ENCODE assay signal across 15 cellular contexts in the genomic region with DNA sequence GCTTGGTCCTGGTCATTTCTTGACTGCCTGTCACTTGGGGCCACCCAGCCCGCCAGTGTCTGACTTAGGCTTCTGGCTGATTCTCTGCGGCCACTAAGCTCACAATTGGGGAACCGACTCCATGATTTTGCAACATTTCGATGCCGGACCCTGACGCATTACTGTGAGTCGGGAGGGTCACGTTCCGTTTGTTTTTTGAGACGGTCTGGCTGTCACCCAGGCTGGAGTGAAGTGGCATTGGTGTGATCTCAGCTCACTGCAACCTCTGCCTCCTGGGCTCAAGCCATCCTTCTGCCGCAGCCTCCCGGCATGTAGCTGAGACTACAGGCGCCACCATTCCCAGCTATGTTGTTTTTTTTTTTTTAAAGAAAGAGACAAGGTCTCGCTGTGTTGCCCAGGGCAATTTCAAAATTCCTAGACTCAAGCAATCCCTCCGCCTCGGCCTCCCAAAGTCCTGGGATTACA. TPM values are rescaled to one million over a fixed set of nuclear protein-coding genes. Genes with fewer than 3 reads are reported as not detected.
DNase-seq lines count a peak whose midpoint lies in the region; ATAC-seq and TF ChIP-seq lines count a peak whose summit lies in the region.
"Had no signal": no experiment of that assay in that cellular context is flagged by ENCODE, and none has a peak within 500 bp of the region (broad histone marks: within the 10 kb centered on the region; RNA-seq: fewer than 3 reads in every experiment).

No MANE protein-coding gene starts in this region.

- TF ChIP-seq POLR2A in esophagus muscularis mucosa (IDR thresholded peaks at IDR 0.05; ENCODE audit: low read depth) = no peak

- DNase-seq in Right ventricle myocardium superior (peak; percentile 62), cardiac septum (ENCODE audit: low spot score) (no peak), esophagus muscularis mucosa (ENCODE audit: extremely low spot score) (no peak), A673 (ENCODE audit: low spot score) (no peak), kidney glomerular epithelial cell (lab: John Stamatoyannopoulos, UW) (no peak), NCI-H2107 treated with DMSO at 0.1 percent for 48 hours (lab: John Stamatoyannopoulos, UW; ENCODE audit: unreplicated experiment) (no peak)
- no peak for DNase-seq in naive thymus-derived CD4-positive, alpha-beta T cell
- DNase-seq: activated B cell treated with CpG ODN at 0.5 μM for 24 hours; activated naive CD4-positive, alpha-beta T cell treated with anti-CD3 and anti-CD28 coated beads, Interleukin-2, amount 50 U/mL, for 16 hours; effector CD4-positive, alpha-beta T cell; GDM1; KG1 had no signal

- no peak for TF ChIP-seq EP300 in esophagus muscularis mucosa (IDR thresholded peaks at IDR 0.05)

- H3K27me3 Mint-ChIP-seq in naive thymus-derived CD4-positive, alpha-beta T cell = no peaks in the 10 kb centered on the region
- H3K27me3 Mint-ChIP-seq: activated B cell treated with CpG ODN at 0.5 μM for 24 hours had no signal

- 69% methylated on average over 16 of the region's 16 CpGs for WGBS in esophagus muscularis mucosa

- H3K36me3 ChIP-seq in esophagus muscularis mucosa (no peaks in the 10 kb centered on the region), A673 (ENCODE audit: insufficient read depth, low read length, poor library complexity, severe bottlenecking) (no peaks in the 10 kb centered on the region)
- H3K36me3 ChIP-seq in naive thymus-derived CD4-positive, alpha-beta T cell (ENCODE audit: control insufficient read depth in 2 of 3, insufficient read depth in 3 of 3, low read length in 3 of 3) = no peaks in the 10 kb centered on the region

- peaks cover 14 to 47% (median 31%) of the 10 kb centered on the region in 7 donors for H3K4me1 Mint-ChIP-seq in naive thymus-derived CD4-positive, alpha-beta T cell

- H3K27me3 ChIP-seq in esophagus muscularis mucosa (no peaks in the 10 kb centered on the region), A673 (replicated peaks; ENCODE audit: insufficient read depth, low read depth, low read length, poor library complexity) (no peaks in the 10 kb centered on the region)
- H3K27me3 ChIP-seq in naive thymus-derived CD4-positive, alpha-beta T cell (ENCODE audit: control insufficient read depth in 2 of 2, insufficient read depth in 2 of 2, low read length in 2 of 2) = no peaks in the 10 kb centered on the region

- CTCF ChIA-PET in naive thymus-derived CD4-positive, alpha-beta T cell (lab: Charles Lee) = interaction anchor here (0.6 to 1.2 kb wide), 3 partner anchors 37 to 193 kb away, joined by 3 to 4 read pairs (median 3); no protein-coding TSS in a partner anchor
- CTCF ChIA-PET in A673 (lab: Charles Lee) = no interaction called here

- intact Hi-C loops in Right ventricle myocardium superior (cut with DNase I) = no loop called here
- intact Hi-C loops in cardiac septum (cut with DNase I) = no loop called here
- intact Hi-C loops in esophagus muscularis mucosa (cut with DNase I) = no loop called here
- intact Hi-C loops in naive thymus-derived CD4-positive, alpha-beta T cell (cut with micrococcal nuclease) = no loop called here
- intact Hi-C loops in A673 (cut with micrococcal nuclease; ENCODE audit: unreplicated experiment) = no loop called here

- H3K9me3 ChIP-seq in esophagus muscularis mucosa = no peaks in the 10 kb centered on the region
- no peaks in the 10 kb centered on the region for H3K9me3 ChIP-seq in naive thymus-derived CD4-positive, alpha-beta T cell (ENCODE audit: control insufficient read depth in 2 of 3, low read length in 3 of 3)
- no peaks in the 10 kb centered on the region for H3K9me3 ChIP-seq in A673 (ENCODE audit: low read depth, low read length, poor library complexity, severe bottlenecking)

- no peak for ATAC-seq in Right ventricle myocardium superior (ENCODE audit: poor library complexity)
- ATAC-seq in naive thymus-derived CD4-positive, alpha-beta T cell = peak; percentile 4
- ATAC-seq in GM18517 (IDR thresholded peaks at IDR 0.05; ENCODE audit: unreplicated experiment) = no peak
- ATAC-seq: Panc1 had no signal

- no peak overlapping the region for H3K4me3 Mint-ChIP-seq in naive thymus-derived CD4-positive, alpha-beta T cell
- H3K4me3 Mint-ChIP-seq: activated B cell treated with CpG ODN at 0.5 μM for 24 hours had no signal

- H3K27ac ChIP-seq in esophagus muscularis mucosa (replicated peaks in 1 of 4) (peak overlapping the region in 3 of 4 donors; percentile 31 to 48 (median 47)), A673 (ENCODE audit: low read depth, low read length, poor library complexity, severe bottlenecking) (no peak overlapping the region)
- no peak overlapping the region for H3K27ac ChIP-seq in naive thymus-derived CD4-positive, alpha-beta T cell (ENCODE audit: low read depth, low read length)
- H3K27ac ChIP-seq: parathyroid adenoma had no signal

- BruUV-seq in A673 (replicated peaks; lab: Mats Ljungman, UMichigan) = no TSS peak

- peak overlapping the region in 2 of 9 donors; percentile 25 to 32 for H3K27ac Mint-ChIP-seq in naive thymus-derived CD4-positive, alpha-beta T cell

- H3K9me3 Mint-ChIP-seq in naive thymus-derived CD4-positive, alpha-beta T cell = peaks cover 0 to 2% (median 0%) of the 10 kb centered on the region in 11 donors
- H3K9me3 Mint-ChIP-seq: activated B cell treated with CpG ODN at 0.5 μM for 24 hours had no signal

- POLR2A ChIA-PET in naive thymus-derived CD4-positive, alpha-beta T cell (lab: Charles Lee) = interaction anchor here (0.6 to 1.2 kb wide), 2 partner anchors 36 to 48 kb away, joined by 3 read pairs; no protein-coding TSS in a partner anchor
- POLR2A ChIA-PET in A673 (lab: Charles Lee; ENCODE audit: low non-redundant PET) = no interaction called here

- no peak overlapping the region for H3K4me3 ChIP-seq in esophagus muscularis mucosa
- no peak overlapping the region for H3K4me3 ChIP-seq in naive thymus-derived CD4-positive, alpha-beta T cell (ENCODE audit: low read length)
- no peak overlapping the region for H3K4me3 ChIP-seq in A673 (ENCODE audit: low read depth, low read length, poor library complexity, severe bottlenecking)

- H3K4me1 ChIP-seq in esophagus muscularis mucosa (peaks cover 13 to 43% (median 29%) of the 10 kb centered on the region in 4 donors), A673 (ENCODE audit: insufficient read depth, low read length, poor library complexity, severe bottlenecking) (peaks cover 26% of the 10 kb centered on the region)
- peaks cover 10 to 20% of the 10 kb centered on the region in 2 donors for H3K4me1 ChIP-seq in naive thymus-derived CD4-positive, alpha-beta T cell (ENCODE audit: control insufficient read depth in 2 of 2, insufficient read depth in 2 of 2, low read length in 2 of 2)
- H3K4me1 ChIP-seq: parathyroid adenoma had no signal

- no peaks in the 10 kb centered on the region for H3K36me3 Mint-ChIP-seq in naive thymus-derived CD4-positive, alpha-beta T cell

- TF ChIP-seq CTCF in esophagus muscularis mucosa (IDR thresholded peaks at IDR 0.05) = no peak
- no peak for TF ChIP-seq CTCF in A673 (conservative IDR thresholded peaks at IDR 0.05; ENCODE audit: low read depth, low read length)

RNA-seq across cellular contexts. Expression of gene ADAT3, which starts 3.2 kb away (rescaled TPM):
- total RNA-seq in Right ventricle myocardium superior (2.1 TPM), cardiac septum (2.1 TPM), esophagus muscularis mucosa (1 to 10 TPM; 3.8 to 5.6 (median 4.4) TPM), A673 (2021) (14.1 and 18.0 TPM in 2 replicates)
- total RNA-seq in naive thymus-derived CD4-positive, alpha-beta T cell = 10 to 100 TPM in 2 of 5 experiments, 1 to 10 TPM in 3; 3.5 to 13.5 (median 6.1) TPM
- polyA plus RNA-seq in naive thymus-derived CD4-positive, alpha-beta T cell = 1 to 10 TPM; 2.2 to 5.9 TPM

RNA-seq across cellular contexts. Expression of gene SCAMP4, which starts 3.2 kb away (rescaled TPM):
- 16.2 TPM for total RNA-seq in Right ventricle myocardium superior
- 14.9 TPM for total RNA-seq in cardiac septum
- 10 to 100 TPM; 26.6 to 76.5 (median 59.3) TPM for total RNA-seq in esophagus muscularis mucosa
- total RNA-seq in naive thymus-derived CD4-positive, alpha-beta T cell = 10 to 100 TPM; 17.6 to 35.5 (median 23.0) TPM
- polyA plus RNA-seq in naive thymus-derived CD4-positive, alpha-beta T cell = 10 to 100 TPM; 11.8 to 12.8 TPM
- 88.4 and 98.8 TPM in 2 replicates for total RNA-seq in A673 (2021)

RNA-seq across cellular contexts. Expression of gene ABHD17A, which starts 16.7 kb away (rescaled TPM):
- 55.7 TPM for total RNA-seq in Right ventricle myocardium superior
- total RNA-seq in cardiac septum = 61.1 TPM
- total RNA-seq in esophagus muscularis mucosa = 100 to 1,000 TPM in 2 of 4 donors, 10 to 100 TPM in 2; 89.7 to 125 (median 102) TPM
- total RNA-seq in naive thymus-derived CD4-positive, alpha-beta T cell = 100 to 1,000 TPM in 4 of 5 experiments, 10 to 100 TPM in 1; 92.9 to 175 (median 127) TPM
- polyA plus RNA-seq in naive thymus-derived CD4-positive, alpha-beta T cell = 100 to 1,000 TPM; 135 to 140 TPM
- total RNA-seq in A673 (2021) = 56.9 and 60.0 TPM in 2 replicates

RNA-seq across cellular contexts. Expression of gene KLF16, which starts 38.6 kb away (rescaled TPM):
- 6.2 TPM for total RNA-seq in Right ventricle myocardium superior
- 14.1 TPM for total RNA-seq in cardiac septum
- total RNA-seq in esophagus muscularis mucosa = 10 to 100 TPM in 1 of 4 donors, 1 to 10 TPM in 3; 2.5 to 10.8 (median 8.5) TPM
- 10 to 100 TPM; 20.5 to 65.2 (median 21.1) TPM for total RNA-seq in naive thymus-derived CD4-positive, alpha-beta T cell
- polyA plus RNA-seq in naive thymus-derived CD4-positive, alpha-beta T cell = under 1 TPM; 0.41 to 0.47 TPM
- total RNA-seq in A673 (2021) = 46.8 and 49.1 TPM in 2 replicates

RNA-seq across cellular contexts. Expression of gene CSNK1G2, which starts 39.0 kb away (rescaled TPM):
- total RNA-seq in Right ventricle myocardium superior (24.3 TPM), cardiac septum (31.4 TPM), esophagus muscularis mucosa (10 to 100 TPM; 34.1 to 52.6 (median 48.5) TPM), A673 (2021) (108 and 118 TPM in 2 replicates)
- total RNA-seq in naive thymus-derived CD4-positive, alpha-beta T cell = 100 to 1,000 TPM; 109 to 145 (median 117) TPM
- polyA plus RNA-seq in naive thymus-derived CD4-positive, alpha-beta T cell = 10 to 100 TPM; 18.1 to 45.3 TPM

Comparison
In these comparisons a context has a peak if more than half of its experiments do, and no peak if none do; other contexts are left out.
1. H3K27ac ChIP-seq: peak in esophagus muscularis mucosa (3 of 4); none in naive thymus-derived CD4-positive, alpha-beta T cell (single experiment) and A673 (single experiment).